Comparison of ENCODE assay signal across 25 cellular contexts in the genomic region with DNA sequence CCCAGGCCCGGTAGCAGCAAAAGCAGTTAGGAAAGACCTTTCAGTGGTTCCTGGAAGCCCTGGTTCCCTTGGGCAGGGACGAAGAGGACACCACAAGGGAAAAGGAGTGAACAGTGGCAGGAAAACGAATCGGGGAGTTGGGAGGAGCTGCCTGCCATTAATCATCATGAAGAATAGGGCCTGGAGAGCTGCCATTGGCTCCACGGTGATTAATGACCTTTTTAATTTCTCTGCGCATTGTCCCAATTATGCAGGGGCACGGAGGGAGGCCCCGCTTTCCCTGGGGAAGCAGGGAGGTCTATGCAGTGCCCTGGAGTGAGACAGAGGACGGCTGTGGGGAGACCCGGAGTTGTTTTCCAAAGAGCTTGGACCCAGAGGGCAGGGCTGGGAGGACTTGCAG.
"Had no signal": no experiment of that assay in that cellular context is flagged by ENCODE, and none has a peak within 500 bp of the region (broad histone marks: within the 10 kb centered on the region; RNA-seq: fewer than 3 reads in every experiment).

No MANE protein-coding gene starts in this region.

- H3K9ac ChIP-seq: neural progenitor cell had no signal

- FAIRE-seq: endometrium, frontal cortex, keratinocyte, urothelium cell line had no signal

- H3K4me1 Mint-ChIP-seq: naive B cell; stimulated activated naive B cell treated with anti-CD40 and anti-IgM and Interleukin-4, amounts not matched to agents 10 μg/mL and 1 μg/mL and 100 μg/mL, for 72 hours had no signal

- H3K9me3 Mint-ChIP-seq: mesothelial cell of epicardium; natural killer cell treated with Interleukin-12 subunit alpha and Interleukin-12 subunit beta and Interleukin-15 and Interleukin-18, amount 100 ng/mL, for 72 hours; neural progenitor cell; stimulated activated naive CD8-positive, alpha-beta T cell treated with anti-CD3 and anti-CD28 coated beads, Interleukin-15, Interleukin-2, amounts not matched to agents 100 ng/mL and 50 ng/mL, for 24 hours had no signal

- H3K27me3 ChIP-seq: left lung, neural progenitor cell, tibial nerve, upper lobe of left lung had no signal

- H3K36me3 Mint-ChIP-seq: mesothelial cell of epicardium; naive B cell; natural killer cell treated with Interleukin-12 subunit alpha and Interleukin-12 subunit beta and Interleukin-15 and Interleukin-18, amount 100 ng/mL, for 72 hours; neural progenitor cell; stimulated activated naive B cell treated with anti-CD40 and anti-IgM and Interleukin-4, amounts not matched to agents 10 μg/mL and 1 μg/mL and 100 μg/mL, for 72 hours had no signal

- H3K4me3 Mint-ChIP-seq: mesothelial cell of epicardium; naive B cell; natural killer cell treated with Interleukin-12 subunit alpha and Interleukin-12 subunit beta and Interleukin-15 and Interleukin-18, amount 100 ng/mL, for 72 hours; neural progenitor cell; stimulated activated naive B cell treated with anti-CD40 and anti-IgM and Interleukin-4, amounts not matched to agents 10 μg/mL and 1 μg/mL and 100 μg/mL, for 72 hours; stimulated activated naive CD8-positive, alpha-beta T cell treated with anti-CD3 and anti-CD28 coated beads, Interleukin-15, Interleukin-2, amounts not matched to agents 100 ng/mL and 50 ng/mL, for 24 hours had no signal

- H3K27ac ChIP-seq: coronary artery, left lung, neural progenitor cell, psoas muscle, skin epidermis, spleen, thoracic aorta, tibial nerve, upper lobe of left lung had no signal

- DNase-seq: dermis blood vessel endothelial cell; effector memory CD4-positive, alpha-beta T cell; erythroblast; left lung; mesenchymal stem cell; mucosa of descending colon; naive B cell; psoas muscle; right cardiac atrium; spleen; stimulated activated CD4-positive, alpha-beta T cell treated with anti-CD3 and anti-CD28 coated beads, Interleukin-2, amount 100 ng/mL, for 48 hours; stimulated activated naive B cell treated with anti-CD40 and anti-IgM and Interleukin-4, amounts not matched to agents 10 μg/mL and 1 μg/mL and 100 μg/mL, for 72 hours; upper lobe of left lung had no signal

- H3K9me3 ChIP-seq: left lung, mucosa of descending colon, psoas muscle, spleen, thoracic aorta, tibial nerve, upper lobe of left lung had no signal

- H3K4me3 ChIP-seq: coronary artery, left lung, mucosa of descending colon, neural progenitor cell, psoas muscle, skin epidermis, spleen, thoracic aorta, tibial nerve, upper lobe of left lung had no signal

- H3K27ac Mint-ChIP-seq: mesothelial cell of epicardium; naive B cell; natural killer cell treated with Interleukin-12 subunit alpha and Interleukin-12 subunit beta and Interleukin-15 and Interleukin-18, amount 100 ng/mL, for 72 hours; neural progenitor cell; stimulated activated naive B cell treated with anti-CD40 and anti-IgM and Interleukin-4, amounts not matched to agents 10 μg/mL and 1 μg/mL and 100 μg/mL, for 72 hours; stimulated activated naive CD8-positive, alpha-beta T cell treated with anti-CD3 and anti-CD28 coated beads, Interleukin-15, Interleukin-2, amounts not matched to agents 100 ng/mL and 50 ng/mL, for 24 hours had no signal

- H2AFZ ChIP-seq: neural progenitor cell had no signal

- H3K4me2 ChIP-seq: neural progenitor cell had no signal

- H3K4me1 ChIP-seq: left lung, neural progenitor cell, psoas muscle, spleen, tibial nerve, upper lobe of left lung had no signal

- H3K36me3 ChIP-seq: left lung, neural progenitor cell, spleen, thoracic aorta, tibial nerve, upper lobe of left lung had no signal
